In the genomic region with DNA sequence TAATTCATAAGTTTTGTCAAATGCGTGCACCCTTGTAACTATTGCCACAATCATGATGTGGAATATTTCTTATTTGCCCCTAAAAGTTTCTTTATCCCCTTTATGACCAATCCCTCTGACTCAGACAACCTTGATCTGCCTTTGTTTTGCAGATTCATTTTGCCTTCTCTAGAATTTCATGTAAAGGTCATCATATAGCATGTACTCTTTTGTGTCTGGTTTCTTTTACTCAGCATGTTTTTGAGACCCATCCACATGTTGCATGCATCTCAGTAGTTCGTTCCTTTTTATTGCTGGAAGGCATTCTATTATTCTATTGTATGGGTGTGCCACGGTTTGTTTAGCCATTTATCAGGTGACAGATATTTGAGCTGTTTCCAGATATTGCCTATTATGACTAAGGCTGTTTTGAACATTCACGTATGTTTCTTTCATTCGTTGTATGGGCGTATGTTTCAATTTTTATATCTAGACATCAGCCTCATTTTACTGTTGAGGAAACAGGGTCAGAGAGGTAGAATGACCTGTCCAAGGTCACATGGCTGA, we compare ENCODE assay signal across 13 cellular contexts.
"Had no signal": no experiment of that assay in that cellular context is flagged by ENCODE, and none has a peak within 500 bp of the region (broad histone marks: within the 10 kb centered on the region; RNA-seq: fewer than 3 reads in every experiment).

No MANE protein-coding gene starts in this region.

- DNase-seq: activated CD4-positive, alpha-beta T cell treated with anti-CD3 and anti-CD28 coated beads, Interleukin-2, amount 50 U/mL, for 4 hours; activated effector memory CD4-positive, alpha-beta T cell treated with anti-CD3 and anti-CD28 coated beads, Interleukin-2, amount 50 U/mL, for 16 hours; activated naive CD4-positive, alpha-beta T cell treated with anti-CD3 and anti-CD28 coated beads, Interleukin-2, amount 50 U/mL, for 16 hours; activated T-cell treated with anti-CD3 and anti-CD28 coated beads, Interleukin-2, amount 50 U/mL, for 72 hours; adrenal gland; effector memory CD4-positive, alpha-beta T cell; gastrocnemius medialis; head of caudate nucleus; occipital lobe; stimulated activated CD4-positive, alpha-beta T cell treated with anti-CD3 and anti-CD28 coated beads, Interleukin-2, amount 100 ng/mL, for 24 hours; stimulated activated naive CD8-positive, alpha-beta T cell treated with anti-CD3 and anti-CD28 coated beads, Interleukin-15, Interleukin-2, amounts not matched to agents 100 U/mL and 50 U/mL, for 24 hours; transverse colon had no signal

- H3K4me3 Mint-ChIP-seq: activated T-cell treated with anti-CD3 and anti-CD28 coated beads, Interleukin-2, amount 50 U/mL, for 72 hours had no signal

- H3K27ac Mint-ChIP-seq: activated T-cell treated with anti-CD3 and anti-CD28 coated beads, Interleukin-2, amount 50 U/mL, for 72 hours had no signal

- ATAC-seq: activated T-cell treated with anti-CD3 and anti-CD28 coated beads, Interleukin-2, amount 50 U/mL, for 72 hours; gastrocnemius medialis; left lobe of liver; stimulated activated naive CD8-positive, alpha-beta T cell treated with anti-CD3 and anti-CD28 coated beads, Interleukin-15, Interleukin-2, amounts not matched to agents 100 U/mL and 50 U/mL, for 24 hours had no signal

- H3K9me3 Mint-ChIP-seq: activated T-cell treated with anti-CD3 and anti-CD28 coated beads, Interleukin-2, amount 50 U/mL, for 72 hours had no signal
